12 cellular contexts compared by ENCODE assay signal in the genomic region with DNA sequence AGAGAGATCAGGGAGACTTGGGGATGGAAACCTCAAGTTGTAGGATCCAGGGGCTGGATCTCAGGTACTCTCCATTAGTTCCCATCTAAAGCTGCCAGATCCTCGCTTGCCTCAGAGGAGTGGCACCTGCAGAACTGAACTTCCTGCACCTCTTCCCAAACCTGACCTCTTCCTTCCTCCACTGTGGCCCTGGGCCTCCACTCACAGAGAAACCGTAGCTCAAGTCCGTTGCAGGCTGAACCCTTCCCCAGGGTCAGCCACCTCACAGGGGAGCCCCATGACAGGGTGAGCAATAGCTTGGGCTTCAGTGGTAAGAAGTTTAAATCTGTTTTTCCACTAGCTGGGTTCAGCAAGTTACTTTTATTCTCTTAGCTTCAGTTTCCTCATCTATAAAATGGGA. TPM values are rescaled to one million over a fixed set of nuclear protein-coding genes. Genes with fewer than 3 reads are reported as not detected.
DNase-seq lines count a peak whose midpoint lies in the region; ATAC-seq and TF ChIP-seq lines count a peak whose summit lies in the region.
"Had no signal": no experiment of that assay in that cellular context is flagged by ENCODE, and none has a peak within 500 bp of the region (broad histone marks: within the 10 kb centered on the region; RNA-seq: fewer than 3 reads in every experiment).

No MANE protein-coding gene starts in this region.

- no peak for TF ChIP-seq RAD21 in SK-N-SH (IDR thresholded peaks at IDR 0.05; ENCODE audit: low read length)

- TF ChIP-seq CTCF in SK-N-SH (IDR thresholded peaks at IDR 0.05), result no peak
- no peak for TF ChIP-seq CTCF in gastrocnemius medialis (IDR thresholded peaks at IDR 0.05 in 4 of 5, conservative IDR thresholded peaks at IDR 0.05 in 1 of 5)

- intact Hi-C loops in dendritic cell treated with granulocyte-macrophage colony-stimulating factor and Interleukin-4, amounts not matched to agents 40 ng/mL and 50 ng/mL, for 4 days (cut with micrococcal nuclease), result no loop called here
- intact Hi-C loops in gastrocnemius medialis (cut with DNase I; ENCODE audit: low total_unique reads), result loop anchor here (2.0 kb wide), 1 partner anchor 21 kb away; no protein-coding TSS in a partner anchor

- 86% methylated on average over 3 of the region's 3 CpGs for WGBS in SK-N-SH (ENCODE audit: low lambda C conversion rate)

- peaks cover 39% of the 10 kb centered on the region for H3K4me1 Mint-ChIP-seq in dendritic cell treated with granulocyte-macrophage colony-stimulating factor and Interleukin-4, amounts not matched to agents 40 ng/mL and 50 ng/mL, for 4 days (ENCODE audit: low read depth)

- H3K79me2 ChIP-seq in SK-N-SH (ENCODE audit: insufficient read depth), result 0 out of 2 replicates have a peak, but pooled peaks cover 5% of the 10 kb centered on the region

- H3K4me1 ChIP-seq in SK-N-SH (ENCODE audit: control insufficient read depth in 1 of 2, insufficient read depth in 2 of 2, low read depth in 1 of 2, low read length in 1 of 2) (peaks cover 26 to 56% of the 10 kb centered on the region in 2 experiments; a peak in 3 of 4 replicates), NT2/D1 (ENCODE audit: insufficient read depth, insufficient read length) (peaks cover 48% of the 10 kb centered on the region), gastrocnemius medialis (peaks cover 0 to 13% of the 10 kb centered on the region in 2 donors)

- peaks cover 31% of the 10 kb centered on the region for H3F3A ChIP-seq in SK-N-SH (replicated peaks; ENCODE audit: insufficient read depth)

- peak overlapping the region; percentile 69 for H3K9ac ChIP-seq in SK-N-SH
- peak overlapping the region; percentile 46 for H3K9ac ChIP-seq in NT2/D1 (ENCODE audit: insufficient read length, low read depth)

- no peak overlapping the region for H3K4me3 Mint-ChIP-seq in dendritic cell treated with granulocyte-macrophage colony-stimulating factor and Interleukin-4, amounts not matched to agents 40 ng/mL and 50 ng/mL, for 4 days

- H3K27ac ChIP-seq in SK-N-SH (ENCODE audit: low read depth in 2 of 2, low read length in 1 of 2) (peak overlapping the region in 1 of 2 experiments; percentile 86; a peak in 2 of 4 replicates), gastrocnemius medialis (peak overlapping the region in 3 of 4 donors; percentile 54 to 62 (median 54))

- DNase-seq in SK-N-SH (no peak), NT2/D1 (ENCODE audit: low read depth, low spot score) (no peak), gastrocnemius medialis (no peak), NCI-H774 (lab: John Stamatoyannopoulos, UW) (no peak), SHP77 treated with DMSO at 0.1 percent for 48 hours (lab: John Stamatoyannopoulos, UW) (no peak), NCI-H2081 (lab: John Stamatoyannopoulos, UW) (no peak)
- DNase-seq: 8988T; stimulated activated CD8-positive, alpha-beta memory T cell treated with anti-CD3 and anti-CD28 coated beads, Interleukin-4, amount 100 ng/mL, for 48 hours had no signal

- in situ Hi-C loops in gastrocnemius medialis (cut with MboI; ENCODE audit: low sequenced_read_pairs in 4 of 4), result no loop called here

- H4K20me1 ChIP-seq in SK-N-SH (ENCODE audit: insufficient read depth), result no peaks in the 10 kb centered on the region

- CTCF ChIA-PET in SK-N-SH (lab: Yijun Ruan, JAX), result interaction anchor here (1.0 to 1.1 kb wide), 3 partner anchors 11 to 780 kb away, joined by 3 read pairs; no protein-coding TSS in a partner anchor

- no peaks in the 10 kb centered on the region for H3K9me2 ChIP-seq in SK-N-SH

- peak overlapping the region; percentile 85 for H3K27ac Mint-ChIP-seq in dendritic cell treated with granulocyte-macrophage colony-stimulating factor and Interleukin-4, amounts not matched to agents 40 ng/mL and 50 ng/mL, for 4 days

- H3K4me3 ChIP-seq in SK-N-SH (ENCODE audit: low read depth in 2 of 2, low read length in 1 of 2) (no peak overlapping the region), NT2/D1 (ENCODE audit: insufficient read length, low read depth) (no peak overlapping the region), gastrocnemius medialis (no peak overlapping the region)

- H3K4me2 ChIP-seq in SK-N-SH, result 0 out of 2 replicates have a peak overlapping the region, but pooled peaks have one; percentile 39

- POLR2A ChIA-PET in SK-N-SH (lab: Yijun Ruan, JAX), result no interaction called here

- ATAC-seq in SK-N-SH treated with all-trans-retinoic acid at 6 μM for 48 hours (no peak), gastrocnemius medialis (no peak)

- H3K36me3 ChIP-seq in SK-N-SH (replicated peaks in 1 of 2; ENCODE audit: control insufficient read depth in 1 of 2, insufficient read depth in 2 of 2, low read length in 1 of 2), result no peaks in the 10 kb centered on the region
- H3K36me3 ChIP-seq in NT2/D1 (ENCODE audit: insufficient read depth, insufficient read length, low read length), result peaks cover 8% of the 10 kb centered on the region
- no peaks in the 10 kb centered on the region for H3K36me3 ChIP-seq in gastrocnemius medialis

- H3K9me3 Mint-ChIP-seq in dendritic cell treated with granulocyte-macrophage colony-stimulating factor and Interleukin-4, amounts not matched to agents 40 ng/mL and 50 ng/mL, for 4 days, result no peaks in the 10 kb centered on the region

- H3K36me3 Mint-ChIP-seq in dendritic cell treated with granulocyte-macrophage colony-stimulating factor and Interleukin-4, amounts not matched to agents 40 ng/mL and 50 ng/mL, for 4 days (ENCODE audit: low read depth), result peaks cover 13% of the 10 kb centered on the region

- H3K9me3 ChIP-seq in SK-N-SH (no peaks in the 10 kb centered on the region), NT2/D1 (ENCODE audit: insufficient read depth, low read length) (no peaks in the 10 kb centered on the region), gastrocnemius medialis (no peaks in the 10 kb centered on the region)

- H3K27me3 Mint-ChIP-seq in dendritic cell treated with granulocyte-macrophage colony-stimulating factor and Interleukin-4, amounts not matched to agents 40 ng/mL and 50 ng/mL, for 4 days, result no peaks in the 10 kb centered on the region

- H3K27me3 ChIP-seq in SK-N-SH (ENCODE audit: insufficient read depth), result no peaks in the 10 kb centered on the region
- no peaks in the 10 kb centered on the region for H3K27me3 ChIP-seq in NT2/D1 (ENCODE audit: insufficient read depth, insufficient read length)
- H3K27me3 ChIP-seq in gastrocnemius medialis, result no peaks in the 10 kb centered on the region

- H2AFZ ChIP-seq in SK-N-SH (ENCODE audit: low read depth), result no peak overlapping the region

- no peak for TF ChIP-seq EP300 in SK-N-SH (IDR thresholded peaks at IDR 0.05; ENCODE audit: borderline replicate concordance in 1 of 2, low read depth in 1 of 2, low read length in 1 of 2)

- no peak for TF ChIP-seq POLR2A in gastrocnemius medialis (IDR thresholded peaks at IDR 0.05)

TF ChIP-seq in SK-N-SH, 30 proteins besides CTCF, POLR2A, EP300 and RAD21 (continues in another document):
- TF ChIP-seq FOSL2 (IDR thresholded peaks at IDR 0.05; ENCODE audit: borderline replicate concordance, low read depth), result no peak
- no peak for TF ChIP-seq RXRA (IDR thresholded peaks at IDR 0.05; ENCODE audit: borderline replicate concordance, low read depth)
- TF ChIP-seq, protein P1, sequence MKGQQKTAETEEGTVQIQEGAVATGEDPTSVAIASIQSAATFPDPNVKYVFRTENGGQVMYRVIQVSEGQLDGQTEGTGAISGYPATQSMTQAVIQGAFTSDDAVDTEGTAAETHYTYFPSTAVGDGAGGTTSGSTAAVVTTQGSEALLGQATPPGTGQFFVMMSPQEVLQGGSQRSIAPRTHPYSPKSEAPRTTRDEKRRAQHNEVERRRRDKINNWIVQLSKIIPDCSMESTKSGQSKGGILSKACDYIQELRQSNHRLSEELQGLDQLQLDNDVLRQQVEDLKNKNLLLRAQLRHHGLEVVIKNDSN (IDR thresholded peaks at IDR 0.05; ENCODE audit: borderline replicate concordance, low read depth), result no peak

TF ChIP-seq in SK-N-SH treated with all-trans-retinoic acid at 6 μM for 48 hours, 23 proteins besides CTCF, POLR2A, EP300 and RAD21 (continues in another document):
- TF ChIP-seq TOX (CRISPR knock-in tag; IDR thresholded peaks at IDR 0.05; ENCODE audit: borderline replicate concordance) (no peak), ESRRG (CRISPR knock-in tag; IDR thresholded peaks at IDR 0.05) (no peak), BACH2 (CRISPR knock-in tag; IDR thresholded peaks at IDR 0.05; ENCODE audit: borderline replicate concordance) (no peak), PPARA (CRISPR knock-in tag; IDR thresholded peaks at IDR 0.05; ENCODE audit: borderline replicate concordance) (no peak), ISL1 (CRISPR knock-in tag; IDR thresholded peaks at IDR 0.05) (no peak), GLIS3 (CRISPR knock-in tag; IDR thresholded peaks at IDR 0.05) (no peak), ARNTL (CRISPR knock-in tag; IDR thresholded peaks at IDR 0.05; ENCODE audit: borderline replicate concordance, low read depth) (no peak), ZNF70 (CRISPR knock-in tag; IDR thresholded peaks at IDR 0.05) (no peak)

RNA-seq across cellular contexts. Expression of a gene that starts 11.7 kb away (rescaled TPM):
- polyA plus RNA-seq in SK-N-SH (2012; rRNA removed), result 0.57 and 0.74 TPM in 2 replicates
- polyA plus RNA-seq in SK-N-SH (2012; cell fraction: cytosol; rRNA removed), result 0.51 and 0.66 TPM in 2 replicates
- 0.95 and 2.1 TPM in 2 replicates for polyA plus RNA-seq in SK-N-SH (2012; cell fraction: nucleus; rRNA removed)
- not detected for total RNA-seq in gastrocnemius medialis
- total RNA-seq: HepG2 had no signal
- polyA plus RNA-seq: HepG2 had no signal

RNA-seq across cellular contexts. Expression of a gene that starts 13.6 kb away (rescaled TPM):
- polyA plus RNA-seq in SK-N-SH (2012; rRNA removed), result 625 and 646 TPM in 2 replicates
- polyA plus RNA-seq in SK-N-SH (2012; cell fraction: cytosol; rRNA removed), result 361 and 510 TPM in 2 replicates
- polyA plus RNA-seq in SK-N-SH (2012; cell fraction: nucleus; rRNA removed), result 304 and 445 TPM in 2 replicates
- total RNA-seq in gastrocnemius medialis, result 10 to 100 TPM; 28.8 to 48.2 (median 37.5) TPM

RNA-seq across cellular contexts. Expression of a gene that starts 33.7 kb away (rescaled TPM):
- polyA plus RNA-seq in SK-N-SH (2012; rRNA removed), result 0.86 and 2.4 TPM in 2 replicates
- 0.62 and 1.3 TPM in 2 replicates for polyA plus RNA-seq in SK-N-SH (2012; cell fraction: cytosol; rRNA removed)
- polyA plus RNA-seq in SK-N-SH (2012; cell fraction: nucleus; rRNA removed), result 6.9 and 10.8 TPM in 2 replicates
- total RNA-seq in gastrocnemius medialis, result under 1 TPM in 2 of 4 donors, not detected in 2; 0.10 to 0.11 TPM
- total RNA-seq: HepG2 had no signal

RNA-seq across cellular contexts. Expression of a gene that starts 42.4 kb away (rescaled TPM):
- 0.12 and 0.19 TPM in 2 replicates for polyA plus RNA-seq in SK-N-SH (2012; rRNA removed)
- 0.08 and 0.18 TPM in 2 replicates for polyA plus RNA-seq in SK-N-SH (2012; cell fraction: cytosol; rRNA removed)
- polyA plus RNA-seq in SK-N-SH (2012; cell fraction: nucleus; rRNA removed), result 0.08 and 0.18 TPM in 2 replicates
- not detected for total RNA-seq in gastrocnemius medialis
- total RNA-seq: HepG2; T-helper 2 cell treated with Interferon-gamma antibody and Interleukin-4, amounts not matched to agents 100 ng/mL and 5 ng/mL, for 36 hours had no signal

RNA-seq across cellular contexts. Expression of a gene that starts 49.2 kb away (rescaled TPM):
- not detected in 2 replicates for polyA plus RNA-seq in SK-N-SH (2012; rRNA removed)
- polyA plus RNA-seq in SK-N-SH (2012; cell fraction: cytosol; rRNA removed), result 0.03 and 0.08 TPM in 2 replicates
- polyA plus RNA-seq in SK-N-SH (2012; cell fraction: nucleus; rRNA removed), result 0.19 and 0.27 TPM in 2 replicates
- not detected for total RNA-seq in gastrocnemius medialis
- total RNA-seq: HepG2; T-helper 2 cell treated with Interferon-gamma antibody and Interleukin-4, amounts not matched to agents 100 ng/mL and 5 ng/mL, for 36 hours had no signal
- polyA plus RNA-seq: HepG2 had no signal
